Comparison of ENCODE assay signal across 9 cellular contexts in genomic region chr6:10659697-10660348, GRCh38. TPM values are rescaled to one million over a fixed set of nuclear protein-coding genes. Genes with fewer than 3 reads are reported as not detected.
A peak's percentile ranks its signal among the peaks of the same experiment; 100 is the strongest.
DNase-seq lines count a peak whose midpoint lies in the region; ATAC-seq and TF ChIP-seq lines count a peak whose summit lies in the region.
"Had no signal": no experiment of that assay in that cellular context is flagged by ENCODE, and none has a peak within 500 bp of the region (broad histone marks: within the 10 kb centered on the region; RNA-seq: fewer than 3 reads in every experiment).

No MANE protein-coding gene starts in this region.

- peak overlapping the region in 2 of 3 donors; percentile 37 to 64 for H3K4me3 Mint-ChIP-seq in T-cell

- intact Hi-C loops in left cardiac atrium (cut with DNase I), result no loop called here
- intact Hi-C loops in spleen (cut with DNase I; ENCODE audit: low total_unique reads), result no loop called here

- H3K4me1 ChIP-seq in spleen, result peaks cover 0 to 12% (median 1%) of the 10 kb centered on the region in 6 donors

- ATAC-seq in T-cell (replicated peaks in 1 of 4), result peak in 1 of 4 experiments; percentile 58
- peak in 1 of 2 donors; percentile 42 for ATAC-seq in left cardiac atrium

- TF ChIP-seq POLR2A in spleen (IDR thresholded peaks at IDR 0.05), result no peak

- no peak for TF ChIP-seq CTCF in spleen (IDR thresholded peaks at IDR 0.05 in 8 of 11, conservative IDR thresholded peaks at IDR 0.05 in 3 of 11)

- in situ Hi-C loops in G401 (cut with HindIII; ENCODE audit: low sequenced_read_pairs), result no loop called here

- CTCF ChIA-PET in T-cell (lab: Charles Lee), result no interaction called here

- H3K9me3 ChIP-seq in spleen, result peaks cover 0 to 5% (median 1%) of the 10 kb centered on the region in 8 donors

- H3K27ac ChIP-seq in spleen, result peak overlapping the region in 2 of 8 donors; percentile 10 to 69

- H3K4me3 ChIP-seq in spleen, result peak overlapping the region in 5 of 8 donors; percentile 12 to 54 (median 41)

- H3K36me3 ChIP-seq in spleen, result no peaks in the 10 kb centered on the region

- peaks cover 17 to 21% of the 10 kb centered on the region in 2 donors for H3K27me3 Mint-ChIP-seq in T-cell

- WGBS in spleen, 5 donors, result 63 to 89% (median 85%) methylated on average over 34 to 48 of the region's 48 CpGs

- H3K4me1 Mint-ChIP-seq in T-cell, result peaks cover 11 to 15% (median 15%) of the 10 kb centered on the region in 3 donors

- H3K9me3 Mint-ChIP-seq in T-cell, result no peaks in the 10 kb centered on the region

- H3K27me3 ChIP-seq in spleen (replicated peaks in 1 of 7), result peaks cover 0 to 21% (median 0%) of the 10 kb centered on the region in 7 donors

- H3K27ac Mint-ChIP-seq in T-cell, result no peak overlapping the region

- H3K36me3 Mint-ChIP-seq in T-cell, result no peaks in the 10 kb centered on the region

- POLR2A ChIA-PET in T-cell (lab: Charles Lee), result no interaction called here

- peak; percentile 12 for DNase-seq in DMS153 (lab: John Stamatoyannopoulos, UW)
- DNase-seq in DMS153 treated with DMSO at 0.1 percent for 48 hours (lab: John Stamatoyannopoulos, UW; ENCODE audit: unreplicated experiment), result no peak
- DNase-seq in T-cell, result peak in 2 of 34 experiments; percentile 2 to 19
- DNase-seq in left cardiac atrium, result peak; percentile 22
- peak; percentile 79 for DNase-seq in spleen
- no peak for DNase-seq in putamen (ENCODE audit: low spot score)
- no peak for DNase-seq in G401 (ENCODE audit: low spot score)
- DNase-seq in middle frontal gyrus (ENCODE audit: extremely low spot score, low spot score), result no peak
- DNase-seq: stimulated activated CD8-positive, alpha-beta memory T cell treated with anti-CD3 and anti-CD28 coated beads, Interleukin-4, amount 100 ng/mL, for 48 hours had no signal

RNA-seq across cellular contexts. Expression of gene C6orf52, which starts 34.6 kb away (rescaled TPM):
- total RNA-seq in T-cell, result 1 to 10 TPM in 3 of 5 donors, not detected in 2; 1.1 to 1.7 (median 1.5) TPM
- total RNA-seq in left cardiac atrium, result not detected
- total RNA-seq in spleen, result 1 to 10 TPM in 2 of 7 donors, under 1 TPM in 1, not detected in 4; 0.50 to 1.5 (median 1.1) TPM
- under 1 TPM; 0.42 to 0.96 (median 0.64) TPM for polyA plus RNA-seq in spleen
- total RNA-seq in G401 (2014; rRNA removed; shearing (Covaris generic)), result 0.49 and 2.9 TPM in 2 replicates

RNA-seq across cellular contexts. Expression of gene PAK1IP1, which starts 34.9 kb away (rescaled TPM):
- total RNA-seq in T-cell (10 to 100 TPM in 1 of 5 donors, 1 to 10 TPM in 4; 5.2 to 10.2 (median 7.4) TPM), left cardiac atrium (10 to 100 TPM in 1 of 2 donors, 1 to 10 TPM in 1; 9.0 to 14.9 TPM), spleen (10 to 100 TPM in 4 of 7 donors, 1 to 10 TPM in 3; 7.3 to 13.6 (median 10.8) TPM)
- 10 to 100 TPM in 2 of 3 donors, 1 to 10 TPM in 1; 8.4 to 14.7 (median 11.4) TPM for polyA plus RNA-seq in spleen
- total RNA-seq in G401 (2014; rRNA removed; shearing (Covaris generic)), result 31.3 and 43.1 TPM in 2 replicates

Comparison
In these comparisons a context has a peak if more than half of its experiments do, and no peak if none do; other contexts are left out.
1. DNase-seq: peak in DMS153 (single experiment), left cardiac atrium (single experiment) and spleen (single experiment); none in DMS153 treated with DMSO at 0.1 percent for 48 hours (single experiment), putamen (single experiment), G401 (single experiment) and middle frontal gyrus (single experiment).